ENCODE assay signal across 21 cellular contexts in the genomic region with DNA sequence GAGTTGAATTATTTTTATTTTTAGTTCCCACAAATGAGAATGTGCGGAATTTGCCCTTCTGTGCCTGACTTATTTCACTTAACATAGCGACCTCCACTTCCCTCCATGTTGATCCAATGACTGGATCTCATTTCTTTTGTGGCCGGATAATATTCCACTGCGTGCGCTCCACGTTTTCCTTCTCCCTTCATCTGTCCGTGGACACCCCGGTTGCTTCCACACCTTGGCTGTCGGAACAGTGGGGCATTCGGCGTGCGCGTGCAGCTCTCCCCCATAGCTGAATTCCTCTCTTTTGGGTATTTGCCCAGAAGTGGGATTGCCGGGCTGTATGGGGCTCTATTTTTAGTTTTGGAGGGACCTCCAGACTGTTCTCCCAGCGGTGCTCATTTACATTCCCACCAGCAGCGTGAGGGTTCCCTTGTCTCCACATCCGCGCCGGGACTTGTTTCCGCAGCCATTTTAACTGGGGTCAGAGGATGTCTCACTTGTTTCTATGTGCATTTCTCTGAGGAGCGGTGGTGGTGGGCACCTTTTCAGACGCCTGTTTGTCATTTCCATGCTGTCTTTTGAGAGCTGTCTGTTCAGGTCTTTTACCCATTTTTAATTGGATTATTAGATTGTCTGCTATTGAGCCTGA. TPM values are rescaled to one million over a fixed set of nuclear protein-coding genes. Genes with fewer than 3 reads are reported as not detected.
A peak's percentile ranks its signal among the peaks of the same experiment; 100 is the strongest.
DNase-seq lines count a peak whose midpoint lies in the region; ATAC-seq and TF ChIP-seq lines count a peak whose summit lies in the region.
"Had no signal": no experiment of that assay in that cellular context is flagged by ENCODE, and none has a peak within 500 bp of the region (broad histone marks: within the 10 kb centered on the region; RNA-seq: fewer than 3 reads in every experiment).

No MANE protein-coding gene starts in this region.

- H3K27me3 Mint-ChIP-seq in progenitor cell of endocrine pancreas: no peaks in the 10 kb centered on the region
- H3K27me3 Mint-ChIP-seq: B cell had no signal

- H3K27ac Mint-ChIP-seq in progenitor cell of endocrine pancreas: peak overlapping the region; percentile 91
- H3K27ac Mint-ChIP-seq: activated T-helper 2 cell treated with anti-CD3 and anti-CD28 coated beads, Interferon-gamma antibody, Interleukin-2, Interleukin-4, amounts not matched to agents 10 μg/mL and 5 μg/mL and 100 μg/mL, durations not matched to agents 14 hours and 24 hours and 36 hours; B cell had no signal

- peak overlapping the region; percentile 68 for H3K27ac ChIP-seq in cardiac muscle cell
- H3K27ac ChIP-seq: right lobe of liver had no signal

- no peak overlapping the region for H3K4me3 Mint-ChIP-seq in progenitor cell of endocrine pancreas (ENCODE audit: low read depth)
- H3K4me3 Mint-ChIP-seq: B cell had no signal

- ATAC-seq in left ventricle myocardium superior (peak; percentile 14), HG03571 (IDR thresholded peaks at IDR 0.05; ENCODE audit: unreplicated experiment) (no peak), HG02970 (IDR thresholded peaks at IDR 0.05; ENCODE audit: low FRiP score, unreplicated experiment) (no peak)
- ATAC-seq: left lobe of liver, right lobe of liver had no signal

- no peaks in the 10 kb centered on the region for H3K4me1 ChIP-seq in cardiac muscle cell (ENCODE audit: low read depth)
- H3K4me1 ChIP-seq: right lobe of liver had no signal

- no peak for DNase-seq in cardiac muscle cell (ENCODE audit: low read depth in 1 of 2, low spot score in 1 of 2)
- no peak for DNase-seq in cardiac septum (ENCODE audit: low spot score)
- no peak for DNase-seq in left ventricle myocardium superior
- DNase-seq in progenitor cell of endocrine pancreas (ENCODE audit: low spot score, unreplicated experiment): no peak
- DNase-seq in GM03348 (ENCODE audit: low spot score): no peak
- DNase-seq in NOMO-1 treated with DMSO at 0.1 percent for 48 hours (lab: John Stamatoyannopoulos, UW; ENCODE audit: unreplicated experiment): no peak
- DNase-seq: activated CD4-positive, alpha-beta T cell treated with anti-CD3 and anti-CD28 coated beads for 4 hours; caudate nucleus; DMS79; effector CD4-positive, alpha-beta T cell; erythroblast; NCI-H187; NCI-H69; right lobe of liver; SHP77; stimulated activated naive CD4-positive, alpha-beta T cell treated with Interleukin-2 at 50 U/mL for 16 hours had no signal

- intact Hi-C loops in cardiac septum (cut with DNase I) (no loop called here), left ventricle myocardium superior (cut with micrococcal nuclease) (loop anchor here (10.0 kb wide), 1 partner anchor 93 kb away; a partner anchor contains a TSS)

- H3K9me3 Mint-ChIP-seq in progenitor cell of endocrine pancreas (ENCODE audit: low read depth): no peaks in the 10 kb centered on the region
- H3K9me3 Mint-ChIP-seq: activated T-helper 2 cell treated with anti-CD3 and anti-CD28 coated beads, Interferon-gamma antibody, Interleukin-2, Interleukin-4, amounts not matched to agents 10 μg/mL and 5 μg/mL and 100 μg/mL, durations not matched to agents 14 hours and 24 hours and 36 hours had no signal

- H3K27me3 ChIP-seq in cardiac muscle cell: no peaks in the 10 kb centered on the region
- H3K27me3 ChIP-seq: right lobe of liver had no signal

- H3K4me3 ChIP-seq in cardiac muscle cell: no peak overlapping the region
- H3K4me3 ChIP-seq: right lobe of liver had no signal

- peaks cover 24% of the 10 kb centered on the region for H3K36me3 ChIP-seq in cardiac muscle cell

- peaks cover 40% of the 10 kb centered on the region for H3K36me3 Mint-ChIP-seq in progenitor cell of endocrine pancreas (ENCODE audit: insufficient read depth)

- H3K4me1 Mint-ChIP-seq in progenitor cell of endocrine pancreas (ENCODE audit: low read depth): no peaks in the 10 kb centered on the region
- H3K4me1 Mint-ChIP-seq: B cell had no signal

- no peaks in the 10 kb centered on the region for H3K9me3 ChIP-seq in cardiac muscle cell (ENCODE audit: low read depth)
- H3K9me3 ChIP-seq: right lobe of liver had no signal

- TF ChIP-seq CTCF in cardiac muscle cell (IDR thresholded peaks at IDR 0.05; ENCODE audit: low read depth, low read length): no peak
- no peak for TF ChIP-seq CTCF in progenitor cell of endocrine pancreas (IDR thresholded peaks at IDR 0.05; ENCODE audit: unreplicated experiment)

RNA-seq across cellular contexts. Expression of a gene that starts 50.9 kb away (rescaled TPM):
- 172 and 188 TPM in 2 replicates for total RNA-seq in cardiac muscle cell
- 152 and 172 TPM in 2 replicates for polyA plus RNA-seq in cardiac muscle cell
- total RNA-seq in cardiac septum: 153 TPM
- 186 TPM for total RNA-seq in left ventricle myocardium superior
- 152 and 157 TPM in 2 replicates for total RNA-seq in progenitor cell of endocrine pancreas

RNA-seq across cellular contexts. Expression of a gene that starts 54.3 kb away (rescaled TPM):
- total RNA-seq in cardiac muscle cell (35.4 and 40.2 TPM in 2 replicates), cardiac septum (13.5 TPM), left ventricle myocardium superior (16.5 TPM), progenitor cell of endocrine pancreas (51.6 and 54.2 TPM in 2 replicates)
- 32.8 and 48.6 TPM in 2 replicates for polyA plus RNA-seq in cardiac muscle cell

RNA-seq across cellular contexts. Expression of a gene that starts 54.8 kb away (rescaled TPM):
- total RNA-seq in cardiac muscle cell (76.7 and 93.8 TPM in 2 replicates), cardiac septum (22.1 TPM), left ventricle myocardium superior (22.8 TPM), progenitor cell of endocrine pancreas (46.7 and 51.0 TPM in 2 replicates)
- polyA plus RNA-seq in cardiac muscle cell: 32.7 and 51.9 TPM in 2 replicates
